In genomic region chr13:27125357-27126282, GRCh38 we compare ENCODE assay signal across 1 cellular context.
TF ChIP-seq lines count a peak whose summit lies in the region.

No MANE protein-coding gene starts in this region.

TF ChIP-seq in K562, 482 proteins besides CTCF, POLR2A, EP300 and RAD21 (continued from another document and continues in another):
- TF ChIP-seq FOXK2 (conservative IDR thresholded peaks at IDR 0.05 in 1 of 2, IDR thresholded peaks at IDR 0.05 in 1 of 2; ENCODE audit: low read depth in 2 of 2) (peak; percentile 48 to 66; a peak in 2 of 4 replicates), ZBED1 (IDR thresholded peaks at IDR 0.05) (no peak), RBM15 (IDR thresholded peaks at IDR 0.05; ENCODE audit: insufficient read depth, low read length) (no peak), ZNF511 (CRISPR knock-in tag; IDR thresholded peaks at IDR 0.05) (no peak; the same call in 1 of the 2 replicates), ZNF12 (CRISPR knock-in tag; IDR thresholded peaks at IDR 0.05) (no peak), ZNF561 (CRISPR knock-in tag; conservative IDR thresholded peaks at IDR 0.05) (no peak), CBFA2T2 (conservative IDR thresholded peaks at IDR 0.05) (peak; percentile 62), ZC3H4 (CRISPR knock-in tag; IDR thresholded peaks at IDR 0.05; ENCODE audit: borderline replicate concordance) (no peak), ZNF586 (CRISPR knock-in tag; conservative IDR thresholded peaks at IDR 0.05) (no peak), ZNF764 (CRISPR knock-in tag; IDR thresholded peaks at IDR 0.05; ENCODE audit: low read depth) (no peak), IRF2 (CRISPR knock-in tag; IDR thresholded peaks at IDR 0.05) (no peak), HDGF (IDR thresholded peaks at IDR 0.05) (no peak), NR2F6 (CRISPR knock-in tag; IDR thresholded peaks at IDR 0.05) (no peak), UBTF (IDR thresholded peaks at IDR 0.05; ENCODE audit: borderline replicate concordance in 1 of 2, low read depth in 2 of 2, low read length in 2 of 2) (no peak; a peak in 1 of 4 replicates), TCF7 (IDR thresholded peaks at IDR 0.05; ENCODE audit: borderline replicate concordance) (no peak), PCBP2 (IDR thresholded peaks at IDR 0.05; ENCODE audit: low read depth, low read length, poor library complexity, severe bottlenecking) (no peak), HIVEP1 (CRISPR knock-in tag; IDR thresholded peaks at IDR 0.05) (no peak), NFRKB (IDR thresholded peaks at IDR 0.05; ENCODE audit: low read depth) (peak; percentile 93), HSF4 (CRISPR knock-in tag; IDR thresholded peaks at IDR 0.05; ENCODE audit: borderline replicate concordance) (no peak), ZNF76 (CRISPR knock-in tag; IDR thresholded peaks at IDR 0.05; ENCODE audit: borderline replicate concordance) (no peak), HNRNPK (IDR thresholded peaks at IDR 0.05; ENCODE audit: low read depth, low read length, poor library complexity, severe bottlenecking) (no peak), ZNF253 (CRISPR knock-in tag; conservative IDR thresholded peaks at IDR 0.05) (no peak), C11orf30 (IDR thresholded peaks at IDR 0.05; ENCODE audit: low read depth) (no peak), NELFE (IDR thresholded peaks at IDR 0.05; ENCODE audit: insufficient read depth, insufficient read length) (no peak), NR3C1 (CRISPR knock-in tag; IDR thresholded peaks at IDR 0.05) (no peak), FOXJ2 (tag; IDR thresholded peaks at IDR 0.05) (0 out of 2 replicates have a peak, but pooled peaks have one; percentile 43), MCM5 (IDR thresholded peaks at IDR 0.05; ENCODE audit: low read depth) (no peak), ETV6 (IDR thresholded peaks at IDR 0.05; ENCODE audit: borderline replicate concordance in 1 of 2, low read depth in 2 of 2, low read length in 1 of 2) (no peak), ETV6 (CRISPR knock-in tag; IDR thresholded peaks at IDR 0.05; ENCODE audit: borderline replicate concordance) (no peak), GTF2F1 (IDR thresholded peaks at IDR 0.05; ENCODE audit: low read depth, low read length) (no peak), RHOXF2B (CRISPR knock-in tag; conservative IDR thresholded peaks at IDR 0.05) (no peak), LARP7 (IDR thresholded peaks at IDR 0.05) (no peak), NCOA6 (IDR thresholded peaks at IDR 0.05) (no peak), CLOCK (CRISPR knock-in tag; IDR thresholded peaks at IDR 0.05; ENCODE audit: borderline replicate concordance) (no peak), RBM39 (optimal IDR thresholded peaks at IDR 0.05; ENCODE audit: low read depth, low read length) (no peak), MXI1 (IDR thresholded peaks at IDR 0.05; ENCODE audit: low read depth, low read length) (no peak), STAT5A (IDR thresholded peaks at IDR 0.05; ENCODE audit: borderline replicate concordance, low read length) (no peak; the same call in 1 of the 2 replicates), ARID3B (CRISPR knock-in tag; IDR thresholded peaks at IDR 0.05; ENCODE audit: borderline replicate concordance) (no peak), RBM34 (IDR thresholded peaks at IDR 0.05; ENCODE audit: borderline replicate concordance, insufficient read depth, low read length) (no peak), MCM2 (IDR thresholded peaks at IDR 0.05; ENCODE audit: low read depth) (no peak), POLR2B (IDR thresholded peaks at IDR 0.05; ENCODE audit: low read depth, partially characterized antibody) (no peak), ZNF174 (CRISPR knock-in tag; IDR thresholded peaks at IDR 0.05) (no peak), OTX1 (CRISPR knock-in tag; IDR thresholded peaks at IDR 0.05) (no peak), WHSC1 (IDR thresholded peaks at IDR 0.05; ENCODE audit: low read length) (no peak), NFATC3 (IDR thresholded peaks at IDR 0.05) (no peak), ELF2 (CRISPR knock-in tag; IDR thresholded peaks at IDR 0.05) (no peak), DMBX1 (CRISPR knock-in tag; IDR thresholded peaks at IDR 0.05; ENCODE audit: borderline replicate concordance) (no peak), SMARCA5 (IDR thresholded peaks at IDR 0.05) (no peak), SRSF1 (IDR thresholded peaks at IDR 0.05; ENCODE audit: low read depth, low read length) (no peak), PRMT5 (CRISPR knock-in tag; IDR thresholded peaks at IDR 0.05) (no peak), ZBTB11 (CRISPR knock-in tag; IDR thresholded peaks at IDR 0.05) (no peak), TBP (optimal IDR thresholded peaks at IDR 0.05; ENCODE audit: low read depth, low read length) (peak; percentile 48), GTF2B (IDR thresholded peaks at IDR 0.05; ENCODE audit: extremely low read depth, insufficient read length) (no peak), SETDB1 (IDR thresholded peaks at IDR 0.05; ENCODE audit: low read length) (no peak), ZFX (CRISPR knock-in tag; IDR thresholded peaks at IDR 0.05) (peak; percentile 60; the same call in 1 of the 2 replicates), ZBTB12 (CRISPR knock-in tag; IDR thresholded peaks at IDR 0.05) (no peak), ZNF507 (tag; conservative IDR thresholded peaks at IDR 0.05) (no peak), BRD4 (IDR thresholded peaks at IDR 0.05) (no peak), BDP1 (IDR thresholded peaks at IDR 0.05; ENCODE audit: insufficient read depth, insufficient read length) (no peak), ZNF23 (CRISPR knock-in tag; IDR thresholded peaks at IDR 0.05) (no peak), NFIX (CRISPR knock-in tag; IDR thresholded peaks at IDR 0.05; ENCODE audit: low read depth) (no peak), EHMT2 (IDR thresholded peaks at IDR 0.05) (peak; percentile 21; the same call in 1 of the 2 replicates), DNMT1 (IDR thresholded peaks at IDR 0.05) (no peak), MTA2 (IDR thresholded peaks at IDR 0.05; ENCODE audit: low read depth) (no peak), FIP1L1 (IDR thresholded peaks at IDR 0.05; ENCODE audit: low read depth, low read length, poor library complexity, severe bottlenecking) (no peak), CCNT2 (IDR thresholded peaks at IDR 0.05; ENCODE audit: borderline replicate concordance, extremely low read depth, insufficient read length, low read depth, low read length) (no peak), NEUROD1 (IDR thresholded peaks at IDR 0.05; ENCODE audit: borderline replicate concordance, low read depth, low read length, partially characterized antibody) (no peak), CXXC5 (CRISPR knock-in tag; IDR thresholded peaks at IDR 0.05) (peak; percentile 16; the same call in 1 of the 2 replicates), ZNF398 (CRISPR knock-in tag; IDR thresholded peaks at IDR 0.05) (no peak)
